Comparison of ENCODE assay signal across 24 cellular contexts in the genomic region with DNA sequence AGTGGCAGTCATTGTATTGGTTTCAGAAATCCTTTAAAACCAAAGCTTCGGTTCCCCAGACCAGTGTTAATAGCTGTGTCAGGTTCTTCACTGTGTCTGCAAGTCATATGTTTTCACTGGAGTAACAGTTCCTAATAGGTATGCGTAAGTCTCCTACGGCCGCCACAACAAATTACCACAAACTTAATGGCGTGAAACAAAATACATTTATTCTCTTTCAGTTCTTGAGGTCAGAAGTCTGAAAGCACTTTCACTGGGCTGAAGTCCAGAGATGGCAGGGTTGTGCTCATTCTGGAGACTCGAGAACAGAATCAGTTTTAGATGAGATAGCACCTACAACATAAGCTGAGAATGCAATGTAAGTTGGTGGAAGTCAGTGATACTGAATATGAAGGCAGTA.
DNase-seq lines count a peak whose midpoint lies in the region; ATAC-seq and TF ChIP-seq lines count a peak whose summit lies in the region.
"Had no signal": no experiment of that assay in that cellular context is flagged by ENCODE, and none has a peak within 500 bp of the region (broad histone marks: within the 10 kb centered on the region; RNA-seq: fewer than 3 reads in every experiment).

No MANE protein-coding gene starts in this region.

- no peaks in the 10 kb centered on the region for H3K4me1 ChIP-seq in right atrium auricular region
- H3K4me1 ChIP-seq: BLaER1 had no signal

- ATAC-seq in GM19468 (IDR thresholded peaks at IDR 0.05; ENCODE audit: extremely low read depth, unreplicated experiment): peak; percentile 39
- ATAC-seq: PC-3 had no signal

- no peaks in the 10 kb centered on the region for H3K9me3 ChIP-seq in right atrium auricular region
- H3K9me3 ChIP-seq: BLaER1 had no signal

- no peak for TF ChIP-seq CTCF in right atrium auricular region (IDR thresholded peaks at IDR 0.05)

- no peak overlapping the region for H3K27ac ChIP-seq in right atrium auricular region
- H3K27ac ChIP-seq: 22Rv1, BLaER1 had no signal

- in situ Hi-C loops in Caki2 (cut with HindIII; ENCODE audit: low pct_unique_long_range_greater_than_20kb, low sequenced_read_pairs): no loop called here

- peak; percentile 2 for DNase-seq in Caki2 (ENCODE audit: low read depth)
- peak; percentile 6 for DNase-seq in astrocyte of the hippocampus (ENCODE audit: low read depth, low spot score)
- peak; percentile 13 for DNase-seq in left kidney (ENCODE audit: low read depth, low spot score)
- no peak for DNase-seq in right atrium auricular region (ENCODE audit: low spot score)
- DNase-seq in DMS153 (lab: John Stamatoyannopoulos, UW): no peak
- DNase-seq in DMS 273 (lab: John Stamatoyannopoulos, UW; ENCODE audit: unreplicated experiment): no peak
- no peak for DNase-seq in DMS79 treated with DMSO at 0.1 percent for 48 hours (lab: John Stamatoyannopoulos, UW)
- DNase-seq: ACHN; CD4-positive, alpha-beta T cell; COR-L47; EL; GF-D8; Kasumi-1; NCI-H1417; NCI-H187; NCI-H446; NCI-H526 treated with DMSO at 0.1 percent for 48 hours; PC-3; RPMI8226; SHP77; SW 1271 had no signal

- H3K36me3 ChIP-seq in right atrium auricular region: no peaks in the 10 kb centered on the region
- H3K36me3 ChIP-seq: BLaER1 had no signal

- no peaks in the 10 kb centered on the region for H3K27me3 ChIP-seq in right atrium auricular region
- H3K27me3 ChIP-seq: BLaER1 had no signal

- H3K4me3 ChIP-seq in right atrium auricular region: no peak overlapping the region
- H3K4me3 ChIP-seq: BLaER1 had no signal

Comparison
In these comparisons a context has a peak if more than half of its experiments do, and no peak if none do; other contexts are left out.
1. DNase-seq: peak in Caki2 (single experiment), astrocyte of the hippocampus (single experiment) and left kidney (single experiment); none in right atrium auricular region (single experiment), DMS153 (single experiment), DMS 273 (single experiment) and DMS79 treated with DMSO at 0.1 percent for 48 hours (single experiment).